ENCODE assay signal across 19 cellular contexts in the genomic region with DNA sequence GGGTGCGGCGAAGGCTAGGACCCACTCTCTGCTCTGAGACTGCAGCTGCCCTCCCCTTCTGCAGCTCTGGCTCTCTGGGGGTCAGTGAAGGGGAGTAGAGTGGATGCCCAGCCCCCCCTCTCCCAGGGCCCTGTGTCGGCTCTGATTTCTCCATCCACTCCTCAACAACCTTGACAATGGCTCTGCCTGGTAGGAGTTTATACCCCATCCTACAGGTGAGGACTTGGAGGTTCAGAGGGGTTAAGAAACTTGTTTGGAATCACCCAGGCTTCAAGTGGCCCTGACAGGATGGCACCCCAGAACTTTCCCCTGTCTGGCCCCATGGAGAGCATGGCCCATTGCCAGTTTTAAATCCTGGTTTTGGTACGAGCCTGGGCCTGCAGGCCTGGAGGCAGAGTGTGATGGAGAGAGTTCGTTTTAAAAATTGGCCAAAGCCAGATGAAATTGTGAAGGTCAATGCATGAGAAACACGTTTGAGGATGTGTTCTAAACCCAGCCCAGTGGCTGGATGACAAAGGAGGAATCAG. TPM values are rescaled to one million over a fixed set of nuclear protein-coding genes. Genes with fewer than 3 reads are reported as not detected.
A peak's percentile ranks its signal among the peaks of the same experiment; 100 is the strongest.
DNase-seq lines count a peak whose midpoint lies in the region; ATAC-seq and TF ChIP-seq lines count a peak whose summit lies in the region.
"Had no signal": no experiment of that assay in that cellular context is flagged by ENCODE, and none has a peak within 500 bp of the region (broad histone marks: within the 10 kb centered on the region; RNA-seq: fewer than 3 reads in every experiment).

No MANE protein-coding gene starts in this region.

- H3K79me2 ChIP-seq in neural progenitor cell (ENCODE audit: low read depth), result peaks cover 46% of the 10 kb centered on the region

- H3K36me3 ChIP-seq in cardiac muscle cell (no peaks in the 10 kb centered on the region), neural progenitor cell (no peaks in the 10 kb centered on the region)

- no peak overlapping the region for H3K4me2 ChIP-seq in neural progenitor cell
- H3K4me2 ChIP-seq: KMS-11 had no signal

- H4K20me1 ChIP-seq in neural progenitor cell (ENCODE audit: low read depth), result peaks cover 3% of the 10 kb centered on the region

- DNase-seq in cardiac muscle cell (ENCODE audit: low read depth in 1 of 2, low spot score in 1 of 2) (no peak), Right ventricle myocardium inferior (ENCODE audit: missing footprints) (no peak), epithelial cell of esophagus (ENCODE audit: low read depth) (peak; percentile 55), neural progenitor cell (ENCODE audit: low spot score) (no peak), amygdala (lab: John Stamatoyannopoulos, UW) (no peak)
- DNase-seq in activated effector memory CD4-positive, alpha-beta T cell treated with anti-CD3 and anti-CD28 coated beads, Interleukin-2, amount 50 U/mL, for 16 hours, result no peak
- DNase-seq: ACHN; CD4-positive, alpha-beta T cell; natural killer cell; NCI-H446; SHP77; stimulated activated CD4-positive, alpha-beta T cell treated with anti-CD3 and anti-CD28 coated beads, Interleukin-12 subunit alpha, Interleukin-12 subunit beta, amount 100 ng/mL, for 4 hours; stimulated activated naive B cell treated with anti-CD40 and anti-IgM and Interleukin-4, amounts not matched to agents 10 μg/mL and 1 μg/mL and 100 μg/mL, for 72 hours had no signal

- no peak overlapping the region for H3K4me3 Mint-ChIP-seq in neural progenitor cell
- H3K4me3 Mint-ChIP-seq: activated T-helper 17 cell treated with anti-CD3 and anti-CD28 coated beads, Interleukin-2, amount 50 U/mL, for 72 hours; CD4-positive, alpha-beta T cell; natural killer cell; stimulated activated naive B cell treated with anti-CD40 and anti-IgM and Interleukin-4, amounts not matched to agents 10 μg/mL and 1 μg/mL and 100 μg/mL, for 72 hours had no signal

- H3K9ac ChIP-seq in neural progenitor cell, result no peak overlapping the region
- H3K9ac ChIP-seq: KMS-11 had no signal

- peaks cover 10% of the 10 kb centered on the region for H3F3A ChIP-seq in neural progenitor cell (ENCODE audit: low read depth)

- intact Hi-C loops in Right ventricle myocardium inferior (cut with DNase I), result no loop called here

- H3K4me1 Mint-ChIP-seq in neural progenitor cell, result peaks cover 36% of the 10 kb centered on the region
- H3K4me1 Mint-ChIP-seq: activated T-helper 17 cell treated with anti-CD3 and anti-CD28 coated beads, Interleukin-2, amount 50 U/mL, for 72 hours had no signal

- peaks cover 51% of the 10 kb centered on the region for H3K4me1 ChIP-seq in cardiac muscle cell (ENCODE audit: low read depth)
- peaks cover 25% of the 10 kb centered on the region for H3K4me1 ChIP-seq in neural progenitor cell

- H3K27ac ChIP-seq in cardiac muscle cell (peak overlapping the region; percentile 89), neural progenitor cell (no peak overlapping the region)
- H3K27ac ChIP-seq: KMS-11 had no signal

- H3K9me3 Mint-ChIP-seq in neural progenitor cell, result no peaks in the 10 kb centered on the region
- H3K9me3 Mint-ChIP-seq: activated T-helper 17 cell treated with anti-CD3 and anti-CD28 coated beads, Interleukin-2, amount 50 U/mL, for 72 hours; CD4-positive, alpha-beta T cell; natural killer cell; stimulated activated naive B cell treated with anti-CD40 and anti-IgM and Interleukin-4, amounts not matched to agents 10 μg/mL and 1 μg/mL and 100 μg/mL, for 72 hours had no signal

- no peak overlapping the region for H3K4me3 ChIP-seq in cardiac muscle cell
- no peak overlapping the region for H3K4me3 ChIP-seq in epithelial cell of esophagus (ENCODE audit: low read length)
- H3K4me3 ChIP-seq in neural progenitor cell, result no peak overlapping the region
- H3K4me3 ChIP-seq: lung had no signal

- no peaks in the 10 kb centered on the region for H3K36me3 Mint-ChIP-seq in neural progenitor cell
- H3K36me3 Mint-ChIP-seq: natural killer cell; stimulated activated naive B cell treated with anti-CD40 and anti-IgM and Interleukin-4, amounts not matched to agents 10 μg/mL and 1 μg/mL and 100 μg/mL, for 72 hours had no signal

- no peaks in the 10 kb centered on the region for H3K27me3 ChIP-seq in cardiac muscle cell
- H3K27me3 ChIP-seq in neural progenitor cell, result no peaks in the 10 kb centered on the region

- ATAC-seq in Right ventricle myocardium inferior, result no peak
- no peak for ATAC-seq in HG03196 (IDR thresholded peaks at IDR 0.05; ENCODE audit: unreplicated experiment)
- no peak for ATAC-seq in GM18519 (IDR thresholded peaks at IDR 0.05; ENCODE audit: low FRiP score, unreplicated experiment)
- ATAC-seq: activated CD4-positive, CD25-positive, alpha-beta regulatory T cell treated with anti-CD3 and anti-CD28 coated beads, Interleukin-2, amount 50 U/mL, for 24 hours; activated T-helper 17 cell treated with anti-CD3 and anti-CD28 coated beads, Interleukin-2, amount 50 U/mL, for 72 hours; natural killer cell; stimulated activated naive B cell treated with anti-CD40 and anti-IgM and Interleukin-4, amounts not matched to agents 10 μg/mL and 1 μg/mL and 100 μg/mL, for 72 hours had no signal

- H3K9me3 ChIP-seq in cardiac muscle cell (ENCODE audit: low read depth) (no peaks in the 10 kb centered on the region), neural progenitor cell (ENCODE audit: low read depth) (no peaks in the 10 kb centered on the region)

- no peak for TF ChIP-seq CTCF in cardiac muscle cell (IDR thresholded peaks at IDR 0.05; ENCODE audit: low read depth, low read length)
- no peak for TF ChIP-seq CTCF in epithelial cell of esophagus (IDR thresholded peaks at IDR 0.05; ENCODE audit: insufficient read depth, low read depth, low read length, missing control alignments)
- TF ChIP-seq CTCF in neural progenitor cell (IDR thresholded peaks at IDR 0.05), result no peak

- H3K27ac Mint-ChIP-seq in neural progenitor cell, result peak overlapping the region; percentile 64
- H3K27ac Mint-ChIP-seq: activated T-helper 17 cell treated with anti-CD3 and anti-CD28 coated beads, Interleukin-2, amount 50 U/mL, for 72 hours; CD4-positive, alpha-beta T cell; stimulated activated naive B cell treated with anti-CD40 and anti-IgM and Interleukin-4, amounts not matched to agents 10 μg/mL and 1 μg/mL and 100 μg/mL, for 72 hours had no signal

- peaks cover 2% of the 10 kb centered on the region for H3K27me3 Mint-ChIP-seq in neural progenitor cell (ENCODE audit: insufficient read depth, low read depth)
- H3K27me3 Mint-ChIP-seq: activated T-helper 17 cell treated with anti-CD3 and anti-CD28 coated beads, Interleukin-2, amount 50 U/mL, for 72 hours; CD4-positive, alpha-beta T cell had no signal

- H2AFZ ChIP-seq in neural progenitor cell (replicated peaks), result no peak overlapping the region

RNA-seq across cellular contexts. Expression of a gene that starts 22.3 kb away (rescaled TPM):
- total RNA-seq in cardiac muscle cell, result 55.6 and 55.7 TPM in 2 replicates
- polyA plus RNA-seq in cardiac muscle cell, result 48.3 and 55.4 TPM in 2 replicates
- total RNA-seq in Right ventricle myocardium inferior, result 5.0 TPM
- 16.0 and 28.5 TPM in 2 replicates for total RNA-seq in neural progenitor cell (ENCODE audit: low replicate concordance)
